In genomic region chr2:161415467-161416293, GRCh38 we compare ENCODE assay signal across 10 cellular contexts. TPM values are rescaled to one million over a fixed set of nuclear protein-coding genes. Genes with fewer than 3 reads are reported as not detected.
A peak's percentile ranks its signal among the peaks of the same experiment; 100 is the strongest.
DNase-seq lines count a peak whose midpoint lies in the region; ATAC-seq, FAIRE-seq and TF ChIP-seq lines count a peak whose summit lies in the region.
"Had no signal": no experiment of that assay in that cellular context is flagged by ENCODE, and none has a peak within 500 bp of the region (broad histone marks: within the 10 kb centered on the region; RNA-seq: fewer than 3 reads in every experiment).

No MANE protein-coding gene starts in this region.

- H3K27ac ChIP-seq in keratinocyte (ENCODE audit: control insufficient read depth, insufficient read depth, low read length): no peak overlapping the region
- H3K27ac ChIP-seq in small intestine (ENCODE audit: low read depth in 1 of 2, low read length in 1 of 2): no peak overlapping the region

- DNase-seq in CD14-positive monocyte (ENCODE audit: low spot score) (no peak), GM19239 (ENCODE audit: insufficient read length, low spot score) (no peak), keratinocyte (ENCODE audit: low read depth, low spot score) (no peak), small intestine (no peak), SW480 (ENCODE audit: low spot score) (no peak), NCI-H2029 treated with DMSO at 0.1 percent for 48 hours (lab: John Stamatoyannopoulos, UW) (no peak)
- DNase-seq in activated CD8-positive, alpha-beta T cell treated with anti-CD3 and anti-CD28 coated beads for 36 hours: peak; percentile 42
- DNase-seq: activated effector memory CD4-positive, alpha-beta T cell treated with Interleukin-2 at 50 U/mL for 16 hours had no signal

- H3K4me1 ChIP-seq in keratinocyte (ENCODE audit: control insufficient read depth, extremely low read depth, insufficient read depth, low read length) (peaks cover 11% of the 10 kb centered on the region), small intestine (ENCODE audit: control insufficient read depth in 2 of 2, insufficient read depth in 1 of 2, low read depth in 1 of 2, low read length in 1 of 2) (peaks cover 0 to 11% of the 10 kb centered on the region in 2 donors)

- no peak overlapping the region for H3K9ac ChIP-seq in keratinocyte (ENCODE audit: control insufficient read depth, extremely low read depth, insufficient read depth, low read length)

- H3K4me3 Mint-ChIP-seq in CD14-positive monocyte: peak overlapping the region; percentile 18 to 91
- peak overlapping the region; percentile 52 for H3K4me3 Mint-ChIP-seq in activated CD8-positive, alpha-beta T cell treated with anti-CD3 and anti-CD28 coated beads for 36 hours

- H3K27me3 ChIP-seq in keratinocyte (ENCODE audit: control insufficient read depth, extremely low read depth, insufficient read depth, low read length) (peaks cover 62% of the 10 kb centered on the region), small intestine (ENCODE audit: control insufficient read depth in 2 of 2, insufficient read depth in 2 of 2, low read length in 2 of 2) (peaks cover 3 to 54% of the 10 kb centered on the region in 2 donors)

- H3K36me3 Mint-ChIP-seq in CD14-positive monocyte: peaks cover 14 to 34% of the 10 kb centered on the region in 2 donors
- peaks cover 7% of the 10 kb centered on the region for H3K36me3 Mint-ChIP-seq in activated CD8-positive, alpha-beta T cell treated with anti-CD3 and anti-CD28 coated beads for 36 hours (ENCODE audit: low read depth)

- H3K27me3 Mint-ChIP-seq in CD14-positive monocyte (ENCODE audit: low read depth in 3 of 3): peaks cover 67 to 78% (median 71%) of the 10 kb centered on the region in 3 donors
- H3K27me3 Mint-ChIP-seq in activated CD8-positive, alpha-beta T cell treated with anti-CD3 and anti-CD28 coated beads for 36 hours: peaks cover 54% of the 10 kb centered on the region

- TF ChIP-seq CTCF in CD14-positive monocyte (IDR thresholded peaks at IDR 0.05): no peak
- TF ChIP-seq CTCF in activated CD8-positive, alpha-beta T cell treated with anti-CD3 and anti-CD28 coated beads for 36 hours (IDR thresholded peaks at IDR 0.05): no peak
- TF ChIP-seq CTCF in keratinocyte (optimal IDR thresholded peaks at IDR 0.05 in 1 of 3, IDR thresholded peaks at IDR 0.05 in 1 of 3, conservative IDR thresholded peaks at IDR 0.05 in 1 of 3; ENCODE audit: extremely low read depth in 1 of 3, insufficient read depth in 2 of 3, low read length in 3 of 3): no peak

- H3K4me2 ChIP-seq in keratinocyte (ENCODE audit: control insufficient read depth, extremely low read depth, insufficient read depth, low read depth, low read length): peak overlapping the region; percentile 85

- ATAC-seq in activated CD8-positive, alpha-beta T cell treated with anti-CD3 and anti-CD28 coated beads for 36 hours: no peak
- ATAC-seq in GM18907 (IDR thresholded peaks at IDR 0.05; ENCODE audit: unreplicated experiment): no peak

- H3K4me1 Mint-ChIP-seq in CD14-positive monocyte: peaks cover 58% of the 10 kb centered on the region
- H3K4me1 Mint-ChIP-seq in activated CD8-positive, alpha-beta T cell treated with anti-CD3 and anti-CD28 coated beads for 36 hours (ENCODE audit: low read depth): peaks cover 43% of the 10 kb centered on the region

- WGBS in small intestine, 3 donors: 6 to 7% (median 7%) methylated on average over 21 of the region's 21 CpGs

- H3K9me3 ChIP-seq in keratinocyte (ENCODE audit: control insufficient read depth, low read depth, low read length) (no peaks in the 10 kb centered on the region), small intestine (ENCODE audit: control insufficient read depth, low read depth) (no peaks in the 10 kb centered on the region)

- H3K9me3 Mint-ChIP-seq in CD14-positive monocyte: peaks cover 0 to 21% (median 11%) of the 10 kb centered on the region in 7 donors
- H3K9me3 Mint-ChIP-seq in activated CD8-positive, alpha-beta T cell treated with anti-CD3 and anti-CD28 coated beads for 36 hours: no peaks in the 10 kb centered on the region

- dilution Hi-C loops in keratinocyte (cut with MboI; ENCODE audit: extremely low pct_ligation_motif_present, low sequenced_read_pairs): no loop called here

- H3K27ac Mint-ChIP-seq in CD14-positive monocyte: no peak overlapping the region
- no peak overlapping the region for H3K27ac Mint-ChIP-seq in activated CD8-positive, alpha-beta T cell treated with anti-CD3 and anti-CD28 coated beads for 36 hours

- no peak overlapping the region for H2AFZ ChIP-seq in keratinocyte (ENCODE audit: control insufficient read depth, low read length)

- H3K4me3 ChIP-seq in keratinocyte (ENCODE audit: control insufficient read depth in 2 of 3, extremely low read depth in 1 of 3, insufficient read depth in 2 of 3, low read depth in 1 of 3, low read length in 3 of 3) (peak overlapping the region in 1 of 3 experiments; percentile 14), small intestine (ENCODE audit: low read depth in 1 of 2, low read length in 2 of 2) (no peak overlapping the region)

- H3K79me2 ChIP-seq in keratinocyte (ENCODE audit: control insufficient read depth, insufficient read depth, low read length): no peaks in the 10 kb centered on the region

- intact Hi-C loops in CD14-positive monocyte (cut with micrococcal nuclease): no loop called here
- intact Hi-C loops in activated CD8-positive, alpha-beta T cell treated with anti-CD3 and anti-CD28 coated beads for 36 hours (cut with micrococcal nuclease): no loop called here

- H3K9me1 ChIP-seq in keratinocyte (ENCODE audit: control insufficient read depth, extremely low read depth, insufficient read depth, low read length): no peaks in the 10 kb centered on the region

- CTCF ChIA-PET in activated CD8-positive, alpha-beta T cell treated with anti-CD3 and anti-CD28 coated beads for 36 hours (lab: Charles Lee): interaction anchor here (0.9 to 1.5 kb wide), 2 partner anchors 12 to 27 kb away, joined by 3 to 6 read pairs; no protein-coding TSS in a partner anchor

- H4K20me1 ChIP-seq in keratinocyte (ENCODE audit: control insufficient read depth, extremely low read depth, insufficient read depth, low read length): peaks cover 4% of the 10 kb centered on the region

- FAIRE-seq in GM19239 (lab: Jason Lieb, UNC) (peak; percentile 35), keratinocyte (lab: Jason Lieb, UNC) (no peak), small intestine (lab: Jason Lieb, UNC) (no peak)

- H3K36me3 ChIP-seq in keratinocyte (ENCODE audit: control insufficient read depth in 2 of 2, extremely low read depth in 1 of 2, insufficient read depth in 2 of 2, low read length in 2 of 2): no peaks in the 10 kb centered on the region
- no peaks in the 10 kb centered on the region for H3K36me3 ChIP-seq in small intestine (ENCODE audit: control insufficient read depth in 2 of 2, insufficient read depth in 2 of 2, low read length in 2 of 2)

- POLR2A ChIA-PET in activated CD8-positive, alpha-beta T cell treated with anti-CD3 and anti-CD28 coated beads for 36 hours (lab: Charles Lee): interaction anchor here (1.6 to 1.8 kb wide), 2 partner anchors 10 to 11 kb away, joined by 4 to 5 read pairs; no protein-coding TSS in a partner anchor

RNA-seq across cellular contexts. Expression of gene TBR1, which starts 0.4 kb away (rescaled TPM):
- polyA plus RNA-seq in CD14-positive monocyte (not detected), keratinocyte (0.03 TPM in 1 of 3 replicates, not detected in the others), small intestine (not detected)
- total RNA-seq in activated CD8-positive, alpha-beta T cell treated with anti-CD3 and anti-CD28 coated beads for 36 hours: not detected
- not detected for polyA plus RNA-seq in keratinocyte (2011; ENCODE audit: low read depth)
- polyA plus RNA-seq in keratinocyte (2011; cell fraction: cytosol; rRNA removed): not detected in 2 replicates
- polyA plus RNA-seq in keratinocyte (2011; cell fraction: nucleus; rRNA removed): 0.17 and 0.18 TPM in 2 replicates
- 0.06 TPM in 1 of 2 replicates, not detected in the other for polyA plus RNA-seq in keratinocyte (2012; ENCODE audit: low replicate concordance)
- polyA minus RNA-seq in keratinocyte: 0.03 TPM in 2 of 3 replicates, not detected in the other
- polyA minus RNA-seq in keratinocyte (2011; cell fraction: cytosol; rRNA and poly(A)+ RNA removed): not detected
- 0.21 and 0.54 TPM in 2 replicates for polyA minus RNA-seq in keratinocyte (2011; cell fraction: nucleus; rRNA and poly(A)+ RNA removed)
- total RNA-seq: glomerular endothelial cell had no signal
